ENCODE assay signal across 16 cellular contexts in genomic region chr20:46365483-46366215, GRCh38. TPM values are rescaled to one million over a fixed set of nuclear protein-coding genes. Genes with fewer than 3 reads are reported as not detected.
A peak's percentile ranks its signal among the peaks of the same experiment; 100 is the strongest.
DNase-seq lines count a peak whose midpoint lies in the region; ATAC-seq and TF ChIP-seq lines count a peak whose summit lies in the region.
"Had no signal": no experiment of that assay in that cellular context is flagged by ENCODE, and none has a peak within 500 bp of the region (broad histone marks: within the 10 kb centered on the region; RNA-seq: fewer than 3 reads in every experiment).

No MANE protein-coding gene starts in this region.

- peaks cover 27% of the 10 kb centered on the region for H3K79me2 ChIP-seq in hepatocyte

- H3K27me3 ChIP-seq in hepatocyte: no peaks in the 10 kb centered on the region
- no peaks in the 10 kb centered on the region for H3K27me3 ChIP-seq in body of pancreas

- 96% methylated on average over 5 of the region's 5 CpGs for WGBS in hepatocyte (ENCODE audit: low lambda C conversion rate, missing lambda C conversion rate)
- WGBS in body of pancreas, 2 donors: 81 to 89% methylated on average over 5 of the region's 5 CpGs

- TF ChIP-seq CTCF in hepatocyte (IDR thresholded peaks at IDR 0.05; ENCODE audit: poor library complexity) (no peak), body of pancreas (IDR thresholded peaks at IDR 0.05) (no peak)

- H3K4me2 ChIP-seq in hepatocyte: peak overlapping the region; percentile 90

- H3K27ac ChIP-seq in hepatocyte (no peak overlapping the region), body of pancreas (no peak overlapping the region)

- H3K4me3 ChIP-seq in hepatocyte: no peak overlapping the region
- no peak overlapping the region for H3K4me3 ChIP-seq in body of pancreas

- H3K36me3 ChIP-seq in hepatocyte (replicated peaks; ENCODE audit: insufficient read depth, low read depth): no peaks in the 10 kb centered on the region
- H3K36me3 ChIP-seq in body of pancreas (replicated peaks in 1 of 2; ENCODE audit: insufficient read depth in 1 of 2, low read depth in 2 of 2): peaks cover 0 to 24% of the 10 kb centered on the region in 2 donors

- H3K9me3 ChIP-seq in hepatocyte (ENCODE audit: low read depth): no peaks in the 10 kb centered on the region
- no peaks in the 10 kb centered on the region for H3K9me3 ChIP-seq in body of pancreas

- POLR2A ChIA-PET in activated CD8-positive, alpha-beta T cell treated with anti-CD3 and anti-CD28 coated beads, Interleukin-2, amount 10 ng/mL, durations not matched to agents 7 days and 5 days (lab: Charles Lee): interaction anchor here (5.0 kb wide), 1 partner anchor 34 kb away, joined by 76 read pairs; no protein-coding TSS in a partner anchor

- peak overlapping the region; percentile 96 for H3K27ac Mint-ChIP-seq in activated naive CD4-positive, alpha-beta T cell treated with anti-CD3 and anti-CD28 coated beads, Interleukin-2, amount 10 ng/mL, durations not matched to agents 7 days and 5 days
- peak overlapping the region; percentile 78 for H3K27ac Mint-ChIP-seq in activated CD8-positive, alpha-beta T cell treated with anti-CD3 and anti-CD28 coated beads, Interleukin-2, amount 10 ng/mL, durations not matched to agents 7 days and 5 days
- peak overlapping the region; percentile 42 for H3K27ac Mint-ChIP-seq in stimulated activated naive B cell treated with anti-CD40 and anti-IgM and Interleukin-4, amounts not matched to agents 10 μg/mL and 1 μg/mL and 100 μg/mL, for 72 hours

- H4K20me1 ChIP-seq in hepatocyte (ENCODE audit: insufficient read depth, poor library complexity, severe bottlenecking): peaks cover 3% of the 10 kb centered on the region

- H3K4me1 ChIP-seq in hepatocyte (ENCODE audit: insufficient read depth) (peaks cover 19% of the 10 kb centered on the region), body of pancreas (peaks cover 43% of the 10 kb centered on the region)

- H3K4me1 Mint-ChIP-seq in activated naive CD4-positive, alpha-beta T cell treated with anti-CD3 and anti-CD28 coated beads, Interleukin-2, amount 10 ng/mL, durations not matched to agents 7 days and 5 days: peaks cover 61% of the 10 kb centered on the region
- H3K4me1 Mint-ChIP-seq in activated CD8-positive, alpha-beta T cell treated with anti-CD3 and anti-CD28 coated beads, Interleukin-2, amount 10 ng/mL, durations not matched to agents 7 days and 5 days (ENCODE audit: low read depth): peaks cover 66% of the 10 kb centered on the region
- peaks cover 48 to 64% of the 10 kb centered on the region in 2 donors for H3K4me1 Mint-ChIP-seq in stimulated activated naive B cell treated with anti-CD40 and anti-IgM and Interleukin-4, amounts not matched to agents 10 μg/mL and 1 μg/mL and 100 μg/mL, for 72 hours

- H3K9me3 Mint-ChIP-seq in activated naive CD4-positive, alpha-beta T cell treated with anti-CD3 and anti-CD28 coated beads, Interleukin-2, amount 10 ng/mL, durations not matched to agents 7 days and 5 days: no peaks in the 10 kb centered on the region
- no peaks in the 10 kb centered on the region for H3K9me3 Mint-ChIP-seq in activated CD8-positive, alpha-beta T cell treated with anti-CD3 and anti-CD28 coated beads, Interleukin-2, amount 10 ng/mL, durations not matched to agents 7 days and 5 days (ENCODE audit: insufficient read depth)
- H3K9me3 Mint-ChIP-seq in stimulated activated naive B cell treated with anti-CD40 and anti-IgM and Interleukin-4, amounts not matched to agents 10 μg/mL and 1 μg/mL and 100 μg/mL, for 72 hours: no peaks in the 10 kb centered on the region
- H3K9me3 Mint-ChIP-seq: GM23338 had no signal

- H3K36me3 Mint-ChIP-seq in activated naive CD4-positive, alpha-beta T cell treated with anti-CD3 and anti-CD28 coated beads, Interleukin-2, amount 10 ng/mL, durations not matched to agents 7 days and 5 days: peaks cover 65% of the 10 kb centered on the region
- peaks cover 72% of the 10 kb centered on the region for H3K36me3 Mint-ChIP-seq in activated CD8-positive, alpha-beta T cell treated with anti-CD3 and anti-CD28 coated beads, Interleukin-2, amount 10 ng/mL, durations not matched to agents 7 days and 5 days (ENCODE audit: low read depth)
- peaks cover 60 to 73% of the 10 kb centered on the region in 2 donors for H3K36me3 Mint-ChIP-seq in stimulated activated naive B cell treated with anti-CD40 and anti-IgM and Interleukin-4, amounts not matched to agents 10 μg/mL and 1 μg/mL and 100 μg/mL, for 72 hours

- H3K9me2 ChIP-seq in hepatocyte (replicated peaks; ENCODE audit: insufficient read depth): no peaks in the 10 kb centered on the region

- no peak overlapping the region for H2AFZ ChIP-seq in hepatocyte

- DNase-seq in activated naive CD4-positive, alpha-beta T cell treated with anti-CD3 and anti-CD28 coated beads, Interleukin-2, amount 10 ng/mL, durations not matched to agents 7 days and 5 days: peak; percentile 35
- no peak for DNase-seq in activated naive CD4-positive, alpha-beta T cell (lab: John Stamatoyannopoulos, UW)
- peak; percentile 30 for DNase-seq in activated CD8-positive, alpha-beta T cell treated with anti-CD3 and anti-CD28 coated beads, Interleukin-2, amount 10 ng/mL, durations not matched to agents 7 days and 5 days
- DNase-seq in hepatocyte (ENCODE audit: low spot score) (no peak), body of pancreas (no peak), NCI-H2196 (lab: John Stamatoyannopoulos, UW; ENCODE audit: unreplicated experiment) (no peak), NK-92 (lab: John Stamatoyannopoulos, UW; ENCODE audit: unreplicated experiment) (no peak)
- no peak for DNase-seq in stimulated activated naive B cell treated with anti-CD40 and anti-IgM and Interleukin-4, amounts not matched to agents 10 μg/mL and 1 μg/mL and 100 μg/mL, for 72 hours
- DNase-seq: activated CD4-positive, alpha-beta T cell treated with anti-CD3 and anti-CD28 coated beads for 1 hour; dermis blood vessel endothelial cell; DND-41; mesendoderm; MV-4-11; NCI-H2227 treated with DMSO at 0.1 percent for 48 hours; stimulated activated CD4-positive, alpha-beta T cell treated with anti-CD3 and anti-CD28 coated beads, Interleukin-2, amount 100 ng/mL, for 48 hours had no signal

- TF ChIP-seq POLR2A in body of pancreas (IDR thresholded peaks at IDR 0.05): no peak

- intact Hi-C loops in body of pancreas (cut with DNase I): no loop called here

- H3K4me3 Mint-ChIP-seq in activated naive CD4-positive, alpha-beta T cell treated with anti-CD3 and anti-CD28 coated beads, Interleukin-2, amount 10 ng/mL, durations not matched to agents 7 days and 5 days: peak overlapping the region; percentile 96
- peak overlapping the region; percentile 84 for H3K4me3 Mint-ChIP-seq in activated CD8-positive, alpha-beta T cell treated with anti-CD3 and anti-CD28 coated beads, Interleukin-2, amount 10 ng/mL, durations not matched to agents 7 days and 5 days
- H3K4me3 Mint-ChIP-seq in stimulated activated naive B cell treated with anti-CD40 and anti-IgM and Interleukin-4, amounts not matched to agents 10 μg/mL and 1 μg/mL and 100 μg/mL, for 72 hours: peak overlapping the region in 1 of 2 donors; percentile 36

- ATAC-seq in activated CD8-positive, alpha-beta T cell treated with anti-CD3 and anti-CD28 coated beads, Interleukin-2, amount 10 ng/mL, durations not matched to agents 7 days and 5 days: no peak
- no peak for ATAC-seq in stimulated activated naive B cell treated with anti-CD40 and anti-IgM and Interleukin-4, amounts not matched to agents 10 μg/mL and 1 μg/mL and 100 μg/mL, for 72 hours (replicated peaks)
- ATAC-seq in body of pancreas: no peak
- ATAC-seq: GM23338 had no signal

- CTCF ChIA-PET in activated naive CD4-positive, alpha-beta T cell treated with anti-CD3 and anti-CD28 coated beads, Interleukin-2, amount 10 ng/mL, durations not matched to agents 7 days and 5 days (lab: Charles Lee): interaction anchor here (1.1 to 2.2 kb wide), 4 partner anchors 16 to 59 kb away, joined by 3 to 6 read pairs (median 4); partner anchors contain the start of gene ELMO2
- CTCF ChIA-PET in activated CD8-positive, alpha-beta T cell treated with anti-CD3 and anti-CD28 coated beads, Interleukin-2, amount 10 ng/mL, durations not matched to agents 7 days and 5 days (lab: Charles Lee): interaction anchor here (0.6 to 3.3 kb wide), 6 partner anchors 16 to 396 kb away, joined by 3 to 20 read pairs (median 7); no protein-coding TSS in a partner anchor

- H3K27me3 Mint-ChIP-seq in activated naive CD4-positive, alpha-beta T cell treated with anti-CD3 and anti-CD28 coated beads, Interleukin-2, amount 10 ng/mL, durations not matched to agents 7 days and 5 days: no peaks in the 10 kb centered on the region
- no peaks in the 10 kb centered on the region for H3K27me3 Mint-ChIP-seq in activated CD8-positive, alpha-beta T cell treated with anti-CD3 and anti-CD28 coated beads, Interleukin-2, amount 10 ng/mL, durations not matched to agents 7 days and 5 days (ENCODE audit: low read depth)
- no peaks in the 10 kb centered on the region for H3K27me3 Mint-ChIP-seq in stimulated activated naive B cell treated with anti-CD40 and anti-IgM and Interleukin-4, amounts not matched to agents 10 μg/mL and 1 μg/mL and 100 μg/mL, for 72 hours

RNA-seq across cellular contexts. Expression of gene ELMO2, which starts 40.8 kb away (rescaled TPM):
- total RNA-seq in activated CD8-positive, alpha-beta T cell treated with anti-CD3 and anti-CD28 coated beads, Interleukin-2, amount 10 ng/mL, durations not matched to agents 7 days and 5 days: 10 to 100 TPM; 66.1 to 82.3 TPM
- total RNA-seq in hepatocyte: 42.3 and 50.5 TPM in 2 replicates
- polyA plus RNA-seq in hepatocyte: 32.8 and 35.0 TPM in 2 replicates
- total RNA-seq in body of pancreas: 10 to 100 TPM; 35.0 to 37.6 TPM

RNA-seq across cellular contexts. Expression of gene CDH22, which starts 57.4 kb away (rescaled TPM):
- total RNA-seq in activated CD8-positive, alpha-beta T cell treated with anti-CD3 and anti-CD28 coated beads, Interleukin-2, amount 10 ng/mL, durations not matched to agents 7 days and 5 days: not detected
- total RNA-seq in hepatocyte (not detected in 2 replicates), body of pancreas (1 to 10 TPM; 1.3 to 2.1 TPM)
- polyA plus RNA-seq in hepatocyte: 0.15 TPM in 1 of 2 replicates, not detected in the other
- total RNA-seq: dermis blood vessel endothelial cell had no signal

Comparison
In these comparisons a context has a peak if more than half of its experiments do, and no peak if none do; other contexts are left out.
1. DNase-seq: peak in activated naive CD4-positive, alpha-beta T cell treated with anti-CD3 and anti-CD28 coated beads, Interleukin-2, amount 10 ng/mL, durations not matched to agents 7 days and 5 days (single experiment) and activated CD8-positive, alpha-beta T cell treated with anti-CD3 and anti-CD28 coated beads, Interleukin-2, amount 10 ng/mL, durations not matched to agents 7 days and 5 days (single experiment); none in activated naive CD4-positive, alpha-beta T cell (0 of 4), hepatocyte (single experiment), stimulated activated naive B cell treated with anti-CD40 and anti-IgM and Interleukin-4, amounts not matched to agents 10 μg/mL and 1 μg/mL and 100 μg/mL, for 72 hours (single experiment), body of pancreas (0 of 4), NCI-H2196 (single experiment) and NK-92 (single experiment).
2. H3K27ac Mint-ChIP-seq: peak in every context shown above with its lines; median percentile 96 in activated naive CD4-positive, alpha-beta T cell treated with anti-CD3 and anti-CD28 coated beads, Interleukin-2, amount 10 ng/mL, durations not matched to agents 7 days and 5 days; 78 in activated CD8-positive, alpha-beta T cell treated with anti-CD3 and anti-CD28 coated beads, Interleukin-2, amount 10 ng/mL, durations not matched to agents 7 days and 5 days; 42 in stimulated activated naive B cell treated with anti-CD40 and anti-IgM and Interleukin-4, amounts not matched to agents 10 μg/mL and 1 μg/mL and 100 μg/mL, for 72 hours.